Comparison of ENCODE assay signal across 18 cellular contexts in the genomic region with DNA sequence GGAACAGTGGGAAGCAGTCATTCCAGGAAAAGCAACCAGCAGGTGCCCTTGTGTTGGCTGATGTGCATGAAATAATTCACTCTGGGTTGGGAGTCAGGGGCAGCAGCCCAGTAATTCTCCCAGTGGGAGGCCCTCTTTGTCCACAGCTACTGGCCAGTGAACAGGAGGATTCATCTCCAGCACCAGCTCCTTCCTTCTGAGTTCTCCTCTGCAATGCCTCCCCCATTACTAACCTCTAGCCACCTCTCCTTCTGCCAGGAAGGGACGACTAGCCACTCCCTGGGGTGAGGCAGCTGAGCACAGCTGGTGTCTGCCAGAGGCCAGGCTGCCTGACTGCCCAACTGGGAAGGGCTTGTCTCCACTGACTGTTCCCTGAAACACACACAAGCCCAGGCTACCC. TPM values are rescaled to one million over a fixed set of nuclear protein-coding genes. Genes with fewer than 3 reads are reported as not detected.
DNase-seq lines count a peak whose midpoint lies in the region; ATAC-seq and TF ChIP-seq lines count a peak whose summit lies in the region.
"Had no signal": no experiment of that assay in that cellular context is flagged by ENCODE, and none has a peak within 500 bp of the region (broad histone marks: within the 10 kb centered on the region; RNA-seq: fewer than 3 reads in every experiment).

No MANE protein-coding gene starts in this region.

- H3K27ac ChIP-seq in Peyer's patch (peak overlapping the region in 1 of 4 donors; percentile 11), foreskin keratinocyte (no peak overlapping the region)
- H3K27ac ChIP-seq: VCaP had no signal

- DNase-seq in NCI-H748 (lab: John Stamatoyannopoulos, UW; ENCODE audit: unreplicated experiment) (peak; percentile 4), NCI-H748 treated with DMSO at 0.1 percent for 48 hours (lab: John Stamatoyannopoulos, UW) (no peak), Peyer's patch (peak in 2 of 3 donors; percentile 60 to 70), foreskin keratinocyte (peak in 1 of 2 donors; percentile 2), smooth muscle cell of the brain vasculature (ENCODE audit: low read depth, low spot score) (peak; percentile 20), T1000 (lab: John Stamatoyannopoulos, UW) (no peak)
- DNase-seq: dermis blood vessel endothelial cell; KG1; NCI-H187 treated with DMSO at 0.1 percent for 48 hours; stimulated activated CD4-positive, alpha-beta T cell treated with anti-CD3 and anti-CD28 coated beads, Interleukin-4, amount 100 ng/mL, for 4 hours had no signal

- no peak overlapping the region for H3K4me3 ChIP-seq in Peyer's patch

- TF ChIP-seq CTCF in Peyer's patch (IDR thresholded peaks at IDR 0.05) (no peak), foreskin keratinocyte (conservative IDR thresholded peaks at IDR 0.05) (no peak)

- H3K4me1 ChIP-seq in Peyer's patch = peaks cover 0 to 6% (median 3%) of the 10 kb centered on the region in 4 donors
- no peaks in the 10 kb centered on the region for H3K4me1 ChIP-seq in foreskin keratinocyte

- H3K36me3 ChIP-seq in Peyer's patch = no peaks in the 10 kb centered on the region

- no peaks in the 10 kb centered on the region for H3K27me3 ChIP-seq in Peyer's patch
- H3K27me3 ChIP-seq in foreskin keratinocyte = peaks cover 6% of the 10 kb centered on the region

- TF ChIP-seq POLR2A in Peyer's patch (IDR thresholded peaks at IDR 0.05) = no peak

- ATAC-seq in foreskin keratinocyte (peak; percentile 18), HG03565 (IDR thresholded peaks at IDR 0.05; ENCODE audit: unreplicated experiment) (no peak), GM21737 (IDR thresholded peaks at IDR 0.05; ENCODE audit: unreplicated experiment) (no peak)
- ATAC-seq: sciatic nerve, SK-N-SH treated with all-trans-retinoic acid at 6 μM for 48 hours had no signal

- no peaks in the 10 kb centered on the region for H3K9me3 ChIP-seq in Peyer's patch

RNA-seq across cellular contexts. Expression of a gene that starts 12.5 kb away (rescaled TPM):
- total RNA-seq in Peyer's patch (not detected), foreskin keratinocyte (not detected in 2 replicates)
- polyA plus RNA-seq in foreskin keratinocyte = not detected in 2 replicates
- total RNA-seq: dermis blood vessel endothelial cell, lower leg skin, neural crest cell, sciatic nerve had no signal

RNA-seq across cellular contexts. Expression of a gene that starts 13.3 kb away (rescaled TPM):
- total RNA-seq in Peyer's patch = 10 to 100 TPM in 3 of 4 donors, 1 to 10 TPM in 1; 8.7 to 11.7 (median 10.8) TPM
- total RNA-seq in foreskin keratinocyte = 3.4 and 3.6 TPM in 2 replicates
- polyA plus RNA-seq in foreskin keratinocyte = 2.0 and 2.3 TPM in 2 replicates

RNA-seq across cellular contexts. Expression of a gene that starts 31.2 kb away (rescaled TPM):
- total RNA-seq in Peyer's patch = 100 to 1,000 TPM in 3 of 4 donors, 10 to 100 TPM in 1; 76.7 to 346 (median 308) TPM
- total RNA-seq in foreskin keratinocyte = not detected in 2 replicates
- not detected in 2 replicates for polyA plus RNA-seq in foreskin keratinocyte
- total RNA-seq: astrocyte, dermis blood vessel endothelial cell, lower leg skin, neural crest cell, sciatic nerve had no signal

Comparison
In these comparisons a context has a peak if more than half of its experiments do, and no peak if none do; other contexts are left out.
1. DNase-seq: peak in NCI-H748 (single experiment), Peyer's patch (2 of 3) and smooth muscle cell of the brain vasculature (single experiment); none in NCI-H748 treated with DMSO at 0.1 percent for 48 hours (single experiment) and T1000 (single experiment).
2. RNA of a gene that starts 31.2 kb away (total RNA-seq): 76.7 to 346 TPM in Peyer's patch; not detected in foreskin keratinocyte; every median in the first group is over 10 times any median in the second.